In genomic region chr1:51048021-51048420, GRCh38 we compare ENCODE assay signal across 37 cellular contexts. TPM values are rescaled to one million over a fixed set of nuclear protein-coding genes. Genes with fewer than 3 reads are reported as not detected.
"Had no signal": no experiment of that assay in that cellular context is flagged by ENCODE, and none has a peak within 500 bp of the region (broad histone marks: within the 10 kb centered on the region; RNA-seq: fewer than 3 reads in every experiment).

No MANE protein-coding gene starts in this region.

- H3K9me3 ChIP-seq: adrenal gland had no signal

- H3K4me1 ChIP-seq: adrenal gland, ascending aorta had no signal

- H3K36me3 Mint-ChIP-seq: activated CD4-positive, alpha-beta memory T cell treated with anti-CD3 and anti-CD28 coated beads for 36 hours; activated naive CD4-positive, alpha-beta T cell treated with anti-CD3 and anti-CD28 coated beads, Interleukin-2, amount 50 U/mL, for 72 hours; activated naive CD8-positive, alpha-beta T cell treated with anti-CD3 and anti-CD28 coated beads for 36 hours; brain; T-cell had no signal

- DNase-seq: activated B cell treated with CpG ODN at 0.5 μM for 24 hours; activated CD4-positive, alpha-beta memory T cell treated with anti-CD3 and anti-CD28 coated beads for 36 hours; activated CD4-positive, alpha-beta T cell treated with anti-CD3 and anti-CD28 coated beads for 4 hours; activated CD4-positive, alpha-beta T cell treated with anti-CD3 and anti-CD28 coated beads, Interleukin-2, amount 10 ng/mL, durations not matched to agents 7 days and 5 days; activated CD4-positive, alpha-beta T cell treated with anti-CD3 and anti-CD28 coated beads, Interleukin-2, amount 50 U/mL, for 4 hours; activated CD4-positive, CD25-positive, alpha-beta regulatory T cell treated with anti-CD3 and anti-CD28 coated beads, Interleukin-2, amount 50 U/mL, for 72 hours; activated CD8-positive, alpha-beta memory T cell treated with anti-CD3 and anti-CD28 coated beads, Interleukin-2, amount 50 U/mL, for 4 hours; activated CD8-positive, alpha-beta T cell treated with anti-CD3 and anti-CD28 coated beads for 36 hours; activated effector memory CD4-positive, alpha-beta T cell treated with anti-CD3 and anti-CD28 coated beads, Interleukin-2, amount 50 U/mL, for 16 hours; activated gamma-delta T cell treated with Interleukin-2 at 50 U/mL for 16 hours; activated naive CD4-positive, alpha-beta T cell; activated naive CD4-positive, alpha-beta T cell treated with anti-CD3 and anti-CD28 coated beads for 36 hours; activated naive CD4-positive, alpha-beta T cell treated with anti-CD3 and anti-CD28 coated beads, Interleukin-2, amount 50 U/mL, for 16 hours; activated naive CD8-positive, alpha-beta T cell treated with anti-CD3 and anti-CD28 coated beads for 36 hours; activated T-cell treated with anti-CD3 and anti-CD28 coated beads for 4 hours; activated T-cell treated with anti-CD3 and anti-CD28 coated beads, Interleukin-2, amount 50 U/mL, for 1 hour; activated T-cell treated with anti-CD3 and anti-CD28 coated beads, Interleukin-2, amount 50 U/mL, for 4 hours; activated T-cell treated with anti-CD3 and anti-CD28 coated beads, Interleukin-2, amount 50 U/mL, for 72 hours; amniotic stem cell; caudate nucleus; cerebellar nuclear complex; T-cell had no signal

- H3K4me3 ChIP-seq: adrenal gland, ascending aorta, cardiac muscle cell had no signal

- ATAC-seq: activated CD8-positive, alpha-beta T cell treated with anti-CD3 and anti-CD28 coated beads for 36 hours; activated naive CD4-positive, alpha-beta T cell treated with anti-CD3 and anti-CD28 coated beads, Interleukin-2, amount 50 U/mL, for 72 hours; activated T-cell treated with anti-CD3 and anti-CD28 coated beads, Interleukin-2, amount 50 U/mL, for 4 hours; activated T-cell treated with anti-CD3 and anti-CD28 coated beads, Interleukin-2, amount 50 U/mL, for 72 hours; activated T-helper 17 cell treated with anti-CD3 and anti-CD28 coated beads, Interleukin-2, amount 50 U/mL, for 72 hours; T-cell had no signal

- H3K27ac Mint-ChIP-seq: activated B cell treated with CpG ODN at 0.5 μM for 24 hours; activated CD4-positive, alpha-beta memory T cell treated with anti-CD3 and anti-CD28 coated beads for 36 hours; activated CD4-positive, alpha-beta T cell treated with anti-CD3 and anti-CD28 coated beads, Interleukin-2, amount 10 ng/mL, durations not matched to agents 7 days and 5 days; activated CD8-positive, alpha-beta T cell treated with anti-CD3 and anti-CD28 coated beads for 36 hours; activated naive CD4-positive, alpha-beta T cell treated with anti-CD3 and anti-CD28 coated beads for 36 hours; activated naive CD4-positive, alpha-beta T cell treated with anti-CD3 and anti-CD28 coated beads, Interleukin-2, amount 50 U/mL, for 72 hours; activated naive CD8-positive, alpha-beta T cell treated with anti-CD3 and anti-CD28 coated beads for 36 hours; activated T-cell treated with anti-CD3 and anti-CD28 coated beads, Interleukin-2, amount 50 U/mL, for 72 hours; activated T-helper 1 cell treated with anti-CD3 and anti-CD28 coated beads, Interleukin-12 subunit alpha, Interleukin-12 subunit beta, Interleukin-2, Interleukin-4 antibody, amounts not matched to agents 30 ng/mL and 10 ng/mL and 1 ng/mL, durations not matched to agents 14 hours and 24 hours and 36 hours; activated T-helper 17 cell treated with anti-CD3 and anti-CD28 coated beads, Interleukin-2, amount 50 U/mL, for 72 hours; brain; T-cell had no signal

- FAIRE-seq: bronchial epithelial cell, TTC549 had no signal

- H3K27ac ChIP-seq: adrenal gland, ascending aorta, cardiac muscle cell, VCaP had no signal

- H3K36me3 ChIP-seq: adrenal gland, ascending aorta, cardiac muscle cell had no signal

- H3K4me3 Mint-ChIP-seq: activated B cell treated with CpG ODN at 0.5 μM for 24 hours; activated CD4-positive, alpha-beta memory T cell treated with anti-CD3 and anti-CD28 coated beads for 36 hours; activated CD4-positive, alpha-beta T cell treated with anti-CD3 and anti-CD28 coated beads, Interleukin-2, amount 10 ng/mL, durations not matched to agents 7 days and 5 days; activated CD8-positive, alpha-beta T cell treated with anti-CD3 and anti-CD28 coated beads for 36 hours; activated naive CD4-positive, alpha-beta T cell treated with anti-CD3 and anti-CD28 coated beads for 36 hours; activated naive CD8-positive, alpha-beta T cell treated with anti-CD3 and anti-CD28 coated beads for 36 hours; activated T-cell treated with anti-CD3 and anti-CD28 coated beads, Interleukin-2, amount 50 U/mL, for 4 hours; activated T-cell treated with anti-CD3 and anti-CD28 coated beads, Interleukin-2, amount 50 U/mL, for 72 hours; activated T-helper 1 cell treated with anti-CD3 and anti-CD28 coated beads, Interleukin-12 subunit alpha, Interleukin-12 subunit beta, Interleukin-2, Interleukin-4 antibody, amounts not matched to agents 30 ng/mL and 10 ng/mL and 1 ng/mL, durations not matched to agents 14 hours and 24 hours and 36 hours; activated T-helper 17 cell treated with anti-CD3 and anti-CD28 coated beads, Interleukin-2, amount 50 U/mL, for 72 hours; brain; central memory CD8-positive, alpha-beta T cell; T-cell had no signal

- H3K4me1 Mint-ChIP-seq: activated B cell treated with CpG ODN at 0.5 μM for 24 hours; activated naive CD8-positive, alpha-beta T cell treated with anti-CD3 and anti-CD28 coated beads for 36 hours; activated T-helper 17 cell treated with anti-CD3 and anti-CD28 coated beads, Interleukin-2, amount 50 U/mL, for 72 hours; brain; central memory CD8-positive, alpha-beta T cell; T-cell had no signal

- H3K27me3 ChIP-seq: adrenal gland, ascending aorta had no signal

RNA-seq across cellular contexts. Expression of gene C1orf185, which starts 54.0 kb away (rescaled TPM):
- total RNA-seq: activated B cell treated with CpG ODN at 0.5 μM for 24 hours; activated CD4-positive, alpha-beta memory T cell treated with anti-CD3 and anti-CD28 coated beads for 36 hours; activated CD4-positive, alpha-beta T cell treated with anti-CD3 and anti-CD28 coated beads, Interleukin-2, amount 10 ng/mL, durations not matched to agents 7 days and 5 days; activated CD8-positive, alpha-beta memory T cell treated with anti-CD3 and anti-CD28 coated beads for 36 hours; activated CD8-positive, alpha-beta T cell treated with anti-CD3 and anti-CD28 coated beads for 36 hours; activated naive CD4-positive, alpha-beta T cell treated with anti-CD3 and anti-CD28 coated beads for 36 hours; activated naive CD4-positive, alpha-beta T cell treated with anti-CD3 and anti-CD28 coated beads, Interleukin-2, amount 50 U/mL, for 72 hours; activated naive CD8-positive, alpha-beta T cell treated with anti-CD3 and anti-CD28 coated beads for 36 hours; activated T-cell treated with anti-CD3 and anti-CD28 coated beads, Interleukin-2, amount 50 U/mL, for 4 hours; activated T-cell treated with anti-CD3 and anti-CD28 coated beads, Interleukin-2, amount 50 U/mL, for 72 hours; activated T-helper 1 cell treated with anti-CD3 and anti-CD28 coated beads, Interleukin-12 subunit alpha, Interleukin-12 subunit beta, Interleukin-2, Interleukin-4 antibody, amounts not matched to agents 30 ng/mL and 10 ng/mL and 1 ng/mL, durations not matched to agents 14 hours and 24 hours and 36 hours; activated T-helper 17 cell treated with anti-CD3 and anti-CD28 coated beads, Interleukin-2, amount 50 U/mL, for 72 hours; adrenal gland; ascending aorta; bronchial epithelial cell; cardiac muscle cell; chondrocyte; T-cell; T-helper 1 cell treated with Interleukin-12 subunit alpha and Interleukin-12 subunit beta and Interleukin-4 antibody, amounts not matched to agents 30 ng/mL and 1 ng/mL, for 36 hours; T-helper 2 cell treated with Interferon-gamma antibody and Interleukin-4, amounts not matched to agents 100 ng/mL and 5 ng/mL, for 36 hours had no signal
- polyA plus RNA-seq: adrenal gland, cardiac muscle cell had no signal
